In the genomic region with DNA sequence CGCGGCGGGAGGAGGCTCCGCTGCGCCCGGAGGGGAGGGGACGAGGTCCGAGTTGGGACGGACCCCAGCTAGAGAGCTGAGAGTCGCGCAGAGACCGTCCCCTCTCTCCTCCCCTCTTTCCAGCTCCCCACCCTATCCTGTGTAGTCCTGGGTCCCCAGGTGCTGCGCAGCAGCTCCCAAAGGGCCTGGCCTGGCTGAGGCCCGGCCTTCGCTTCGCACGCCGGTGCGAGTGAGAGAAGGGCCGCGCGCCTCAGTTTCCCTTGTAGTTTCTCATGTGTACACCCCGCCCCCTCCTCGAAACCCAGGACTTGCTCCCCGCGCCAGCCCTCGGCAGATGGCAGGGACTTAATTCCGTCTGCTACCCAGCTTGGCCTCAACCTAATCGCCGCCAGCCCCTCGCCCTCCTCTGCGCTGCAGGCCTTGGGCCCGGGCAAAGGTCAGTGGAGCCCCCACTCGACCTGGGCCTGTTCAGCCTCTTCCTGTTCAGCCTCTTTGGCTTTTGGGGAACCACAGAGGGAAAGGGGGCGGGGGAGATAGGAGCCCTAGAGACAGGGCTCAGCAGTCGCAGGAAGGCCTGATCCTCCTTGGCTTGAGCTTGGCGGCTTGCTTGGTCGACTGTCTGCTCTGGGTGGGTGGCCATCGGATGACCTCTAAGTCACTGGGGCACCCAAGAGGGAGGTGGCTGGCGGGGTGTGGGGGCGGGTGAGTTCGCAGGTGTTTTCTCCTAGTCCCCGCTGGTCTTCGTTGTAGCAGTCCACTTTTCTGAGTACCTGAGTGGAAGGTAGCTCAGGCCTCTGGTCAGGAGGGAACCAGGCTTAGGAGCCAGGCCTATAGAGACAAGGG, we compare ENCODE assay signal across 1 cellular context.
A peak's percentile ranks its signal among the peaks of the same experiment; 100 is the strongest.
TF ChIP-seq lines count a peak whose summit lies in the region.

No MANE protein-coding gene starts in this region.

TF ChIP-seq in HepG2, 621 proteins besides CTCF, POLR2A, EP300 and RAD21 (continued from another document and continues in another):
- TF ChIP-seq ZBTB7A (CRISPR knock-in tag; IDR thresholded peaks at IDR 0.05) (peak; percentile 78), NR2F6 (IDR thresholded peaks at IDR 0.05) (no peak), NR2F6 (CRISPR knock-in tag; IDR thresholded peaks at IDR 0.05) (0 out of 2 replicates have a peak, but pooled peaks have one; percentile 16), HDAC1 (CRISPR knock-in tag; IDR thresholded peaks at IDR 0.05) (no peak; the same call in 1 of the 2 replicates), BRF2 (CRISPR knock-in tag; IDR thresholded peaks at IDR 0.05) (peak; percentile 31; the same call in 1 of the 2 replicates), CHD4 (IDR thresholded peaks at IDR 0.05; ENCODE audit: borderline replicate concordance, low read length) (no peak), ZNF205 (CRISPR knock-in tag; IDR thresholded peaks at IDR 0.05) (no peak), ZNF20 (CRISPR knock-in tag; IDR thresholded peaks at IDR 0.05) (no peak), NR2C2 (CRISPR knock-in tag; IDR thresholded peaks at IDR 0.05; ENCODE audit: borderline replicate concordance) (peak; percentile 36; the same call in 1 of the 2 replicates), ZNF773 (CRISPR knock-in tag; IDR thresholded peaks at IDR 0.05; ENCODE audit: borderline replicate concordance) (no peak), XRCC5 (optimal IDR thresholded peaks at IDR 0.05; ENCODE audit: low read length) (no peak), UBTF (CRISPR knock-in tag; IDR thresholded peaks at IDR 0.05) (0 out of 2 replicates have a peak, but pooled peaks have one; percentile 7), ADNP (CRISPR knock-in tag; IDR thresholded peaks at IDR 0.05) (no peak), DNMT1 (CRISPR knock-in tag; IDR thresholded peaks at IDR 0.05) (no peak; the same call in 1 of the 2 replicates), PHF8 (CRISPR knock-in tag; IDR thresholded peaks at IDR 0.05) (peak; percentile 72), ZNF510 (CRISPR knock-in tag; IDR thresholded peaks at IDR 0.05; ENCODE audit: low read depth) (no peak), ZNF737 (CRISPR knock-in tag; IDR thresholded peaks at IDR 0.05; ENCODE audit: borderline replicate concordance) (no peak), NR1H2 (CRISPR knock-in tag; IDR thresholded peaks at IDR 0.05; ENCODE audit: borderline replicate concordance, low read depth) (0 out of 2 replicates have a peak, but pooled peaks have one; percentile 44), ZSCAN5A (CRISPR knock-in tag; IDR thresholded peaks at IDR 0.05; ENCODE audit: borderline replicate concordance) (0 out of 2 replicates have a peak, but pooled peaks have one; percentile 58), SALL1 (CRISPR knock-in tag; IDR thresholded peaks at IDR 0.05) (0 out of 2 replicates have a peak, but pooled peaks have one; percentile 4), PHB2 (IDR thresholded peaks at IDR 0.05; ENCODE audit: partially characterized antibody) (no peak), ZNF580 (CRISPR knock-in tag; IDR thresholded peaks at IDR 0.05; ENCODE audit: borderline replicate concordance, low read depth) (no peak), PAWR (CRISPR knock-in tag; IDR thresholded peaks at IDR 0.05; ENCODE audit: borderline replicate concordance) (no peak), ZBTB8A (CRISPR knock-in tag; IDR thresholded peaks at IDR 0.05; ENCODE audit: borderline replicate concordance, low read depth) (peak; percentile 43; the same call in 1 of the 2 replicates), MTA3 (CRISPR knock-in tag; IDR thresholded peaks at IDR 0.05) (no peak), SMARCE1 (IDR thresholded peaks at IDR 0.05; ENCODE audit: borderline replicate concordance) (no peak), ARID3A (IDR thresholded peaks at IDR 0.05; ENCODE audit: low read depth, low read length) (no peak), ZNF383 (CRISPR knock-in tag; IDR thresholded peaks at IDR 0.05; ENCODE audit: borderline replicate concordance) (0 out of 2 replicates have a peak, but pooled peaks have one; percentile 20), NFIC (IDR thresholded peaks at IDR 0.05; ENCODE audit: low read length) (no peak), HOXD1 (CRISPR knock-in tag; IDR thresholded peaks at IDR 0.05) (no peak), ZNF335 (CRISPR knock-in tag; IDR thresholded peaks at IDR 0.05) (0 out of 2 replicates have a peak, but pooled peaks have one; percentile 4), ZNF101 (CRISPR knock-in tag; IDR thresholded peaks at IDR 0.05; ENCODE audit: borderline replicate concordance, low read depth) (no peak), JUNB (CRISPR knock-in tag; IDR thresholded peaks at IDR 0.05; ENCODE audit: borderline replicate concordance) (no peak), ZFX (CRISPR knock-in tag; IDR thresholded peaks at IDR 0.05; ENCODE audit: low read depth) (peak; percentile 93), ZNF713 (CRISPR knock-in tag; IDR thresholded peaks at IDR 0.05) (no peak), HNRNPUL1 (IDR thresholded peaks at IDR 0.05; ENCODE audit: low read depth, low read length) (no peak), KDM5B (CRISPR knock-in tag; IDR thresholded peaks at IDR 0.05; ENCODE audit: borderline replicate concordance) (0 out of 2 replicates have a peak, but pooled peaks have one; percentile 9), HNF4G (IDR thresholded peaks at IDR 0.05; ENCODE audit: borderline replicate concordance, low read depth, low read length) (peak; percentile 58), HNF4G (CRISPR knock-in tag; IDR thresholded peaks at IDR 0.05; ENCODE audit: borderline replicate concordance, low read depth) (peak; percentile 73; the same call in 1 of the 2 replicates), CBX1 (IDR thresholded peaks at IDR 0.05; ENCODE audit: low read depth) (no peak), GFI1 (CRISPR knock-in tag; IDR thresholded peaks at IDR 0.05; ENCODE audit: borderline replicate concordance) (no peak), PHF20 (CRISPR knock-in tag; IDR thresholded peaks at IDR 0.05) (no peak), ZNF468 (CRISPR knock-in tag; IDR thresholded peaks at IDR 0.05) (no peak), ARID2 (CRISPR knock-in tag; IDR thresholded peaks at IDR 0.05; ENCODE audit: borderline replicate concordance) (peak; percentile 54; the same call in 1 of the 2 replicates), EEA1 (CRISPR knock-in tag; IDR thresholded peaks at IDR 0.05; ENCODE audit: borderline replicate concordance) (no peak), MXD4 (CRISPR knock-in tag; IDR thresholded peaks at IDR 0.05) (no peak), FOXK1 (CRISPR knock-in tag; IDR thresholded peaks at IDR 0.05; ENCODE audit: borderline replicate concordance, low read depth) (no peak), ELF4 (CRISPR knock-in tag; IDR thresholded peaks at IDR 0.05; ENCODE audit: borderline replicate concordance) (0 out of 2 replicates have a peak, but pooled peaks have one; percentile 17), ZNF550 (CRISPR knock-in tag; IDR thresholded peaks at IDR 0.05; ENCODE audit: borderline replicate concordance) (no peak), RFXANK (CRISPR knock-in tag; IDR thresholded peaks at IDR 0.05) (no peak), PATZ1 (CRISPR knock-in tag; IDR thresholded peaks at IDR 0.05) (peak; percentile 64; the same call in 1 of the 2 replicates), NCOR1 (IDR thresholded peaks at IDR 0.05; ENCODE audit: borderline replicate concordance, low read length) (no peak), PTBP1 (IDR thresholded peaks at IDR 0.05; ENCODE audit: low read depth, low read length, poor library complexity, severe bottlenecking) (no peak), SSRP1 (CRISPR knock-in tag; IDR thresholded peaks at IDR 0.05) (no peak), ZNF530 (CRISPR knock-in tag; IDR thresholded peaks at IDR 0.05; ENCODE audit: low read depth) (no peak; the same call in 1 of the 2 replicates)
- TF ChIP-seq, protein P1, sequence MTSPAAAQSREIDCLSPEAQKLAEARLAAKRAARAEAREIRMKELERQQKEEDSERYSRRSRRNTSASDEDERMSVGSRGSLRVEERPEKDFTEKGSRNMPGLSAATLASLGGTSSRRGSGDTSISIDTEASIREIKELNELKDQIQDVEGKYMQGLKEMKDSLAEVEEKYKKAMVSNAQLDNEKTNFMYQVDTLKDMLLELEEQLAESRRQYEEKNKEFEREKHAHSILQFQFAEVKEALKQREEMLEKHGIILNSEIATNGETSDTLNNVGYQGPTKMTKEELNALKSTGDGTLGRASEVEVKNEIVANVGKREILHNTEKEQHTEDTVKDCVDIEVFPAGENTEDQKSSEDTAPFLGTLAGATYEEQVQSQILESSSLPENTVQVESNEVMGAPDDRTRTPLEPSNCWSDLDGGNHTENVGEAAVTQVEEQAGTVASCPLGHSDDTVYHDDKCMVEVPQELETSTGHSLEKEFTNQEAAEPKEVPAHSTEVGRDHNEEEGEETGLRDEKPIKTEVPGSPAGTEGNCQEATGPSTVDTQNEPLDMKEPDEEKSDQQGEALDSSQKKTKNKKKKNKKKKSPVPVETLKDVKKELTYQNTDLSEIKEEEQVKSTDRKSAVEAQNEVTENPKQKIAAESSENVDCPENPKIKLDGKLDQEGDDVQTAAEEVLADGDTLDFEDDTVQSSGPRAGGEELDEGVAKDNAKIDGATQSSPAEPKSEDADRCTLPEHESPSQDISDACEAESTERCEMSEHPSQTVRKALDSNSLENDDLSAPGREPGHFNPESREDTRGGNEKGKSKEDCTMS (CRISPR knock-in tag; conservative IDR thresholded peaks at IDR 0.05), result no peak
